In genomic region chr3:71801986-71802385, GRCh38 we compare ENCODE assay signal across 32 cellular contexts. TPM values are rescaled to one million over a fixed set of nuclear protein-coding genes. Genes with fewer than 3 reads are reported as not detected.
"Had no signal": no experiment of that assay in that cellular context is flagged by ENCODE, and none has a peak within 500 bp of the region (broad histone marks: within the 10 kb centered on the region; RNA-seq: fewer than 3 reads in every experiment).

No MANE protein-coding gene starts in this region.

- H3K4me3 ChIP-seq: left lung, lower lobe of right lung, mucosa of descending colon, ovary, right atrium auricular region, right lobe of liver, smooth muscle cell, transverse colon, upper lobe of left lung, vagina had no signal

- H3K4me2 ChIP-seq: smooth muscle cell had no signal

- DNase-seq: hypothalamus; immature natural killer cell; kidney; left colon; left lung; lower lobe of right lung; mammary epithelial cell; mesendoderm; mucosa of descending colon; naive thymus-derived CD4-positive, alpha-beta T cell; ovary; right lobe of liver; stimulated activated CD4-positive, alpha-beta T cell treated with anti-CD3 and anti-CD28 coated beads, Interleukin-1b, Interleukin-23, amount 100 ng/mL, for 48 hours; stimulated activated CD4-positive, alpha-beta T cell treated with anti-CD3 and anti-CD28 coated beads, Interleukin-2, amount 100 ng/mL, for 48 hours; stimulated activated CD4-positive, alpha-beta T cell treated with anti-CD3 and anti-CD28 coated beads, Interleukin-4, amount 100 ng/mL, for 4 hours; stimulated activated CD8-positive, alpha-beta memory T cell treated with anti-CD3 and anti-CD28 coated beads, Interleukin-4, amount 100 ng/mL, for 48 hours; stimulated activated naive CD4-positive, alpha-beta T cell treated with Interleukin-2 at 50 U/mL for 16 hours; stimulated activated naive CD8-positive, alpha-beta T cell treated with anti-CD3 and anti-CD28 coated beads, Interleukin-15, amount 100 ng/mL, for 72 hours; substantia nigra; transverse colon; upper lobe of left lung had no signal

- ATAC-seq: left colon; left lung; lower lobe of right lung; mucosa of descending colon; naive thymus-derived CD4-positive, alpha-beta T cell; natural killer cell treated with Interleukin-12 subunit alpha and Interleukin-12 subunit beta and Interleukin-15 and Interleukin-18, amount 100 ng/mL, for 72 hours; right lobe of liver; stimulated activated memory B cell treated with anti-CD40 and anti-IgM and Interleukin-4, amounts not matched to agents 10 μg/mL and 1 μg/mL and 100 μg/mL, for 72 hours; stimulated activated naive CD8-positive, alpha-beta T cell treated with anti-CD3 and anti-CD28 coated beads, Interleukin-15, amount 100 ng/mL, for 72 hours had no signal

- H3K4me1 Mint-ChIP-seq: mesothelial cell of epicardium; naive thymus-derived CD4-positive, alpha-beta T cell; stimulated activated memory B cell treated with anti-CD40 and anti-IgM and Interleukin-4, amounts not matched to agents 10 μg/mL and 1 μg/mL and 100 μg/mL, for 72 hours; stimulated activated naive CD8-positive, alpha-beta T cell treated with anti-CD3 and anti-CD28 coated beads, Interleukin-15, amount 100 ng/mL, for 72 hours had no signal

- H3K4me3 Mint-ChIP-seq: immature natural killer cell; mesothelial cell of epicardium; naive thymus-derived CD4-positive, alpha-beta T cell; natural killer cell treated with Interleukin-12 subunit alpha and Interleukin-12 subunit beta and Interleukin-15 and Interleukin-18, amount 100 ng/mL, for 72 hours; neural crest cell; stimulated activated memory B cell treated with anti-CD40 and anti-IgM and Interleukin-4, amounts not matched to agents 10 μg/mL and 1 μg/mL and 100 μg/mL, for 72 hours; stimulated activated naive CD8-positive, alpha-beta T cell treated with anti-CD3 and anti-CD28 coated beads, Interleukin-15, amount 100 ng/mL, for 72 hours had no signal

- H3K27me3 ChIP-seq: ovary, right atrium auricular region, right lobe of liver, upper lobe of left lung, vagina had no signal

- H3K27ac Mint-ChIP-seq: immature natural killer cell; mesothelial cell of epicardium; naive thymus-derived CD4-positive, alpha-beta T cell; natural killer cell treated with Interleukin-12 subunit alpha and Interleukin-12 subunit beta and Interleukin-15 and Interleukin-18, amount 100 ng/mL, for 72 hours; progenitor cell of endocrine pancreas; stimulated activated memory B cell treated with anti-CD40 and anti-IgM and Interleukin-4, amounts not matched to agents 10 μg/mL and 1 μg/mL and 100 μg/mL, for 72 hours; stimulated activated naive CD8-positive, alpha-beta T cell treated with anti-CD3 and anti-CD28 coated beads, Interleukin-15, amount 100 ng/mL, for 72 hours had no signal

- H3K9me3 ChIP-seq: left lung, lower lobe of right lung, mucosa of descending colon, ovary, right atrium auricular region, right lobe of liver, transverse colon, upper lobe of left lung, vagina had no signal

- H3K4me1 ChIP-seq: lower lobe of right lung, right atrium auricular region, right lobe of liver, transverse colon, upper lobe of left lung, vagina had no signal

- H3K36me3 Mint-ChIP-seq: immature natural killer cell; mesothelial cell of epicardium; naive thymus-derived CD4-positive, alpha-beta T cell; natural killer cell treated with Interleukin-12 subunit alpha and Interleukin-12 subunit beta and Interleukin-15 and Interleukin-18, amount 100 ng/mL, for 72 hours; stimulated activated memory B cell treated with anti-CD40 and anti-IgM and Interleukin-4, amounts not matched to agents 10 μg/mL and 1 μg/mL and 100 μg/mL, for 72 hours had no signal

- H3K27ac ChIP-seq: left lung, lower lobe of right lung, ovary, right atrium auricular region, right lobe of liver, transverse colon, upper lobe of left lung, vagina had no signal

- H3K9me3 Mint-ChIP-seq: immature natural killer cell; mesothelial cell of epicardium; naive thymus-derived CD4-positive, alpha-beta T cell; natural killer cell treated with Interleukin-12 subunit alpha and Interleukin-12 subunit beta and Interleukin-15 and Interleukin-18, amount 100 ng/mL, for 72 hours; neural crest cell; stimulated activated memory B cell treated with anti-CD40 and anti-IgM and Interleukin-4, amounts not matched to agents 10 μg/mL and 1 μg/mL and 100 μg/mL, for 72 hours; stimulated activated naive CD8-positive, alpha-beta T cell treated with anti-CD3 and anti-CD28 coated beads, Interleukin-15, amount 100 ng/mL, for 72 hours had no signal

- H3K36me3 ChIP-seq: left lung, lower lobe of right lung, ovary, right atrium auricular region, right lobe of liver, transverse colon, upper lobe of left lung, vagina had no signal

RNA-seq across cellular contexts. Expression of gene PROK2, which starts 17.0 kb away (rescaled TPM):
- total RNA-seq: left colon, mammary epithelial cell, mesothelial cell of epicardium, myocyte, neural crest cell, progenitor cell of endocrine pancreas, pulmonary artery endothelial cell, renal cortical epithelial cell, smooth muscle cell, transverse colon had no signal
- polyA plus RNA-seq: immature natural killer cell; mammary epithelial cell; naive thymus-derived CD4-positive, alpha-beta T cell; smooth muscle cell had no signal

RNA-seq across cellular contexts. Expression of gene GPR27, which starts 48.3 kb away (rescaled TPM):
- total RNA-seq: myocyte, pulmonary artery endothelial cell had no signal
